ENCODE assay signal across 1 cellular context in genomic region chr10:74026428-74026979, GRCh38.
TF ChIP-seq lines count a peak whose summit lies in the region.

No MANE protein-coding gene starts in this region.

TF ChIP-seq in HEK293, 187 proteins besides CTCF, POLR2A, EP300 and RAD21 (continued from another document):
- TF ChIP-seq ZNF692 (tag by site-specific recombination; IDR thresholded peaks at IDR 0.05) (no peak; the same call in 1 of the 2 replicates), TCF7L2 (IDR thresholded peaks at IDR 0.05; ENCODE audit: borderline replicate concordance, low read depth, low read length) (no peak), ZNF776 (tag by site-specific recombination; IDR thresholded peaks at IDR 0.05; ENCODE audit: borderline replicate concordance) (no peak), ZNF580 (tag by site-specific recombination; IDR thresholded peaks at IDR 0.05) (peak; percentile 40; the same call in 1 of the 2 replicates), PRDM10 (tag by site-specific recombination; IDR thresholded peaks at IDR 0.05) (peak; percentile 45; the same call in 1 of the 2 replicates), ATF2 (tag by site-specific recombination; IDR thresholded peaks at IDR 0.05; ENCODE audit: low read depth) (peak; percentile 80), ZNF768 (tag by site-specific recombination; IDR thresholded peaks at IDR 0.05) (no peak), ZNF10 (tag by site-specific recombination; IDR thresholded peaks at IDR 0.05) (0 out of 2 replicates have a peak, but pooled peaks have one; percentile 7), ZXDB (tag by site-specific recombination; IDR thresholded peaks at IDR 0.05) (peak; percentile 64; the same call in 1 of the 2 replicates), ZNF629 (tag by site-specific recombination; IDR thresholded peaks at IDR 0.05) (peak; percentile 76), PRDM6 (tag by site-specific recombination; IDR thresholded peaks at IDR 0.05) (peak; percentile 95), ZNF664 (tag by site-specific recombination; IDR thresholded peaks at IDR 0.05) (peak; percentile 83), ZNF184 (tag by site-specific recombination; IDR thresholded peaks at IDR 0.05) (no peak), HOXA7 (CRISPR knock-in tag; IDR thresholded peaks at IDR 0.05; ENCODE audit: borderline replicate concordance) (no peak), IKZF3 (tag by site-specific recombination; IDR thresholded peaks at IDR 0.05) (peak; percentile 59), ZNF600 (tag by site-specific recombination; IDR thresholded peaks at IDR 0.05) (peak; percentile 35; the same call in 1 of the 2 replicates), KLF8 (tag by site-specific recombination; IDR thresholded peaks at IDR 0.05) (peak; percentile 33; the same call in 1 of the 2 replicates), ZNF23 (tag by site-specific recombination; IDR thresholded peaks at IDR 0.05; ENCODE audit: borderline replicate concordance) (no peak), ZNF366 (tag by site-specific recombination; conservative IDR thresholded peaks at IDR 0.05) (peak; percentile 31; the same call in 1 of the 2 replicates), MZF1 (tag by site-specific recombination; IDR thresholded peaks at IDR 0.05; ENCODE audit: borderline replicate concordance) (peak; percentile 12; the same call in 1 of the 2 replicates), ZEB2 (tag by site-specific recombination; IDR thresholded peaks at IDR 0.05) (0 out of 2 replicates have a peak, but pooled peaks have one; percentile 30), ZNF280D (tag by site-specific recombination; IDR thresholded peaks at IDR 0.05) (no peak), PRDM4 (tag by site-specific recombination; IDR thresholded peaks at IDR 0.05) (0 out of 2 replicates have a peak, but pooled peaks have one; percentile 13)
